ENCODE assay signal across 1 cellular context in genomic region chr3:140863481-140864084, GRCh38.
TF ChIP-seq lines count a peak whose summit lies in the region.

No MANE protein-coding gene starts in this region.

TF ChIP-seq in GM23338, 12 proteins besides CTCF, POLR2A, EP300 and RAD21 (continued from another document):
- TF ChIP-seq ZNF331 (CRISPR knock-in tag; IDR thresholded peaks at IDR 0.05; ENCODE audit: low read depth) (no peak), CREB1 (CRISPR knock-in tag; IDR thresholded peaks at IDR 0.05; ENCODE audit: low read depth) (no peak), EZH2 (IDR thresholded peaks at IDR 0.05; ENCODE audit: low read depth, unreplicated experiment) (no peak), NANOG (IDR thresholded peaks at IDR 0.05; ENCODE audit: borderline replicate concordance) (no peak), POLR2AphosphoS5 (IDR thresholded peaks at IDR 0.05; ENCODE audit: low read depth) (no peak), STAT1 (IDR thresholded peaks at IDR 0.05; ENCODE audit: unreplicated experiment) (no peak)
